Comparison of ENCODE assay signal across 8 cellular contexts in the genomic region with DNA sequence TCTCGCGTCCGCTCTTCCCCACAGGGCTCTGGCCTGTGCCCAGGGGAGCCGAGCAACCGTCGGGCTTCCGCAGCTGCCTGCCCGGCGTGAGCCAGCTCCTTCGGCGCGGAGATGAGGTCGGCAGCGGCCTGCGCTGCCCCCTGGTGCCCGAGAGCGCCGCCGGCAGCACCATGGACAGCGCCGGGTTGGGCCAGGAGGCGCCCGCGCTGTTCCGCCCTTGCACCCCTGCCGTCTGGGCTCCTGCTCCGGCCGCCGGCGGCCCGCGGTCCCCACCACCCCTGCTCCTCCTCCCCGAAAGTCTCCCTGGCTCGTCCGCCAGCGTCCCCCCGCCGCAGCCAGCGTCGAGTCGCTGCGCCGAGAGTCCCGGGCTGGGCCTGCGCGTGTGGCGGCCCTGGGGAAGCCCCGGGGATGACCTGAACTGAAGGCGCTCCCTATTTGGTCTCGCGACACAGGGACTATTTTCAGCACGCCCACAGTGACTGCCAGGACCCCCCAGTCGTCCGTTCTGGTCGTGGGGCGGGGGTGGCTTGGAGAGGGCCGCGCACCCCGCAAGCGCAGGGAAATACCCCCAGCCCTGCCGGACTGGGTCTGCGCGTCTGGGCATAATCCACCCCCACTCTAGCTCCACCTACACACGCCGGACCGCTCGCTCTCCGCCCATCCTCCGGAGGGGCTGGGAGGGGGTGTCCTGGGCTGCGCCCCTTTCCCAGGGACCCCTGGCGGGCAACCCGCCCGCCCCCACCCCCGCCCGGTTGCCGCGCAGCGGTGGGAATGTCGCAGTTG. TPM values are rescaled to one million over a fixed set of nuclear protein-coding genes. Genes with fewer than 3 reads are reported as not detected.
DNase-seq lines count a peak whose midpoint lies in the region; TF ChIP-seq lines count a peak whose summit lies in the region.

No MANE protein-coding gene starts in this region.

- H3K27ac ChIP-seq in WERI-Rb-1, result peak overlapping the region; percentile 63

- peak; percentile 90 for TF ChIP-seq CTCF in WERI-Rb-1 (IDR thresholded peaks at IDR 0.05; ENCODE audit: low read depth, low read length)

- H3K9me3 ChIP-seq in WERI-Rb-1 (ENCODE audit: severe bottlenecking), result no peaks in the 10 kb centered on the region

- in situ Hi-C loops in T47D (cut with HindIII; ENCODE audit: low pct_unique_long_range_greater_than_20kb, low sequenced_read_pairs), result no loop called here

- no peaks in the 10 kb centered on the region for H3K36me3 ChIP-seq in WERI-Rb-1

- H3K27me3 ChIP-seq in WERI-Rb-1 (ENCODE audit: insufficient read depth, low read depth, severe bottlenecking), result no peaks in the 10 kb centered on the region

- H3K4me3 ChIP-seq in WERI-Rb-1 (ENCODE audit: low read depth, low read length), result peak overlapping the region; percentile 77

- peak; percentile 86 for DNase-seq in D341Med (ENCODE audit: low spot score)
- peak; percentile 62 for DNase-seq in H4 (ENCODE audit: low spot score)
- peak; percentile 14 for DNase-seq in NCI-H1694 (lab: John Stamatoyannopoulos, UW)
- peak; percentile 83 for DNase-seq in WERI-Rb-1
- peak; percentile 85 to 90 for DNase-seq in T47D (ENCODE audit: low read depth in 1 of 2, low spot score in 1 of 2)
- peak; percentile 74 for DNase-seq in iris pigment epithelial cell (ENCODE audit: low read depth)
- DNase-seq in stimulated activated CD4-positive, alpha-beta T cell treated with anti-CD3 and anti-CD28 coated beads, Interleukin-1b, Interleukin-23, amount 100 ng/mL, for 24 hours (ENCODE audit: low read depth in 4 of 4, low spot score in 1 of 4), result peak; percentile 55 to 76 (median 66)
- DNase-seq in middle frontal gyrus (ENCODE audit: extremely low spot score, low spot score), result no peak

RNA-seq across cellular contexts. Expression of gene HES3, which starts 1.3 kb away (rescaled TPM):
- total RNA-seq in H4 (2014; rRNA removed; shearing (Covaris generic)), result not detected in 2 replicates

RNA-seq across cellular contexts. Expression of gene ICMT, which starts 9.5 kb away (rescaled TPM):
- total RNA-seq in H4 (2014; rRNA removed; shearing (Covaris generic)), result 52.2 and 67.1 TPM in 2 replicates

RNA-seq across cellular contexts. Expression of gene GPR153, which starts 15.6 kb away (rescaled TPM):
- total RNA-seq in H4 (2014; rRNA removed; shearing (Covaris generic)), result 1.7 and 1.9 TPM in 2 replicates

RNA-seq across cellular contexts. Expression of gene RNF207, which starts 39.4 kb away (rescaled TPM):
- 0.12 and 1.6 TPM in 2 replicates for total RNA-seq in H4 (2014; rRNA removed; shearing (Covaris generic))

RNA-seq across cellular contexts. Expression of gene RPL22, which starts 45.9 kb away (rescaled TPM):
- total RNA-seq in H4 (2014; rRNA removed; shearing (Covaris generic)), result 113 and 140 TPM in 2 replicates
